In genomic region chr1:12438349-12438924, GRCh38 we compare ENCODE assay signal across 9 cellular contexts.
DNase-seq lines count a peak whose midpoint lies in the region; ATAC-seq, FAIRE-seq and TF ChIP-seq lines count a peak whose summit lies in the region.
"Had no signal": no experiment of that assay in that cellular context is flagged by ENCODE, and none has a peak within 500 bp of the region (broad histone marks: within the 10 kb centered on the region; RNA-seq: fewer than 3 reads in every experiment).

No MANE protein-coding gene starts in this region.

- no peaks in the 10 kb centered on the region for H3K27me3 ChIP-seq in naive thymus-derived CD4-positive, alpha-beta T cell (ENCODE audit: control insufficient read depth in 2 of 2, insufficient read depth in 2 of 2, low read length in 2 of 2)

- no peak for TF ChIP-seq CTCF in WTC11 (IDR thresholded peaks at IDR 0.05)

- CTCF ChIA-PET in naive thymus-derived CD4-positive, alpha-beta T cell (lab: Charles Lee): interaction anchor here (0.9 kb wide), 1 partner anchor 182 kb away, joined by 3 read pairs; no protein-coding TSS in a partner anchor
- CTCF ChIA-PET in WTC11 (lab: Charles Lee): no interaction called here

- peak; percentile 40 for ATAC-seq in HG03342 (IDR thresholded peaks at IDR 0.05; ENCODE audit: unreplicated experiment)
- ATAC-seq in naive thymus-derived CD4-positive, alpha-beta T cell: peak; percentile 77
- no peak for ATAC-seq in WTC11
- ATAC-seq in HG03439 (IDR thresholded peaks at IDR 0.05; ENCODE audit: unreplicated experiment): no peak

- H3K9me3 Mint-ChIP-seq in naive thymus-derived CD4-positive, alpha-beta T cell: peaks cover 0 to 6% (median 0%) of the 10 kb centered on the region in 11 donors
- H3K9me3 Mint-ChIP-seq in WTC11: peaks cover 15% of the 10 kb centered on the region

- peak overlapping the region; percentile 66 to 85 (median 76) for H3K4me3 Mint-ChIP-seq in naive thymus-derived CD4-positive, alpha-beta T cell
- H3K4me3 Mint-ChIP-seq in WTC11: no peak overlapping the region

- peak overlapping the region; percentile 1 for H3K27ac ChIP-seq in naive thymus-derived CD4-positive, alpha-beta T cell (ENCODE audit: low read depth, low read length)

- intact Hi-C loops in naive thymus-derived CD4-positive, alpha-beta T cell (cut with micrococcal nuclease): loop anchor here (1.0 to 10.0 kb wide), 3 partner anchors 11 to 284 kb away; no protein-coding TSS in a partner anchor
- intact Hi-C loops in posterior cingulate gyrus (cut with DNase I): no loop called here

- no peaks in the 10 kb centered on the region for H3K36me3 ChIP-seq in naive thymus-derived CD4-positive, alpha-beta T cell (ENCODE audit: control insufficient read depth in 2 of 3, insufficient read depth in 3 of 3, low read length in 3 of 3)

- POLR2A ChIA-PET in naive thymus-derived CD4-positive, alpha-beta T cell (lab: Charles Lee): interaction anchor here (0.6 to 4.9 kb wide), 10 partner anchors 9 to 180 kb away, joined by 3 to 45 read pairs (median 6); no protein-coding TSS in a partner anchor
- POLR2A ChIA-PET in WTC11 (lab: Charles Lee): no interaction called here

- peaks cover 0 to 4% (median 0%) of the 10 kb centered on the region in 5 donors for H3K27me3 Mint-ChIP-seq in naive thymus-derived CD4-positive, alpha-beta T cell
- H3K27me3 Mint-ChIP-seq in WTC11 (ENCODE audit: low read depth): no peaks in the 10 kb centered on the region

- no peaks in the 10 kb centered on the region for H3K9me3 ChIP-seq in naive thymus-derived CD4-positive, alpha-beta T cell (ENCODE audit: control insufficient read depth in 2 of 3, low read length in 3 of 3)

- peaks cover 14 to 44% (median 28%) of the 10 kb centered on the region in 5 donors for H3K36me3 Mint-ChIP-seq in naive thymus-derived CD4-positive, alpha-beta T cell
- H3K36me3 Mint-ChIP-seq in WTC11: peaks cover 12% of the 10 kb centered on the region

- peak overlapping the region; percentile 71 to 96 (median 86) for H3K27ac Mint-ChIP-seq in naive thymus-derived CD4-positive, alpha-beta T cell
- no peak overlapping the region for H3K27ac Mint-ChIP-seq in WTC11

- no peak for FAIRE-seq in GM12891 (lab: Jason Lieb, UNC)

- H3K4me3 ChIP-seq in naive thymus-derived CD4-positive, alpha-beta T cell (ENCODE audit: low read length): peak overlapping the region; percentile 17

- H3K4me1 Mint-ChIP-seq in naive thymus-derived CD4-positive, alpha-beta T cell: peaks cover 62 to 91% (median 85%) of the 10 kb centered on the region in 7 donors
- peaks cover 22% of the 10 kb centered on the region for H3K4me1 Mint-ChIP-seq in WTC11

- H3K4me1 ChIP-seq in naive thymus-derived CD4-positive, alpha-beta T cell (ENCODE audit: control insufficient read depth in 2 of 2, insufficient read depth in 2 of 2, low read length in 2 of 2): peaks cover 65 to 67% of the 10 kb centered on the region in 2 donors

- TF ChIP-seq POLR2A in GM12891 (IDR thresholded peaks at IDR 0.05; ENCODE audit: low read depth, low read length): no peak

- DNase-seq in GM12891 (ENCODE audit: insufficient read length, low spot score) (peak; percentile 9), A172 (ENCODE audit: low spot score) (no peak), posterior cingulate gyrus (no peak), WTC11 (ENCODE audit: low spot score) (no peak)
- peak; percentile 42 for DNase-seq in activated T-cell treated with anti-CD3 and anti-CD28 coated beads, Interleukin-2, amount 50 U/mL, for 1 hour
- DNase-seq in naive thymus-derived CD4-positive, alpha-beta T cell: peak in 7 of 9 donors; percentile 41 to 74 (median 65)
- DNase-seq: Karpas-422 had no signal

TF ChIP-seq in GM12891, 5 proteins besides CTCF, POLR2A, EP300 and RAD21:
- TF ChIP-seq POU2F2 (IDR thresholded peaks at IDR 0.05; ENCODE audit: low read depth, low read length) (no peak), PAX5 (IDR thresholded peaks at IDR 0.05; ENCODE audit: insufficient read depth, low read length, severe bottlenecking) (no peak), SPI1 (IDR thresholded peaks at IDR 0.05; ENCODE audit: low read depth, low read length) (peak; percentile 30; the same call in 1 of the 2 replicates), TAF1 (IDR thresholded peaks at IDR 0.05; ENCODE audit: low read depth, low read length) (no peak)

TF ChIP-seq in WTC11, 78 proteins besides CTCF, POLR2A, EP300 and RAD21:
- TF ChIP-seq, protein P1, sequence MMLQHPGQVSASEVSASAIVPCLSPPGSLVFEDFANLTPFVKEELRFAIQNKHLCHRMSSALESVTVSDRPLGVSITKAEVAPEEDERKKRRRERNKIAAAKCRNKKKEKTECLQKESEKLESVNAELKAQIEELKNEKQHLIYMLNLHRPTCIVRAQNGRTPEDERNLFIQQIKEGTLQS (CRISPR knock-in tag; conservative IDR thresholded peaks at IDR 0.05): no peak
- no peak for TF ChIP-seq FOXK1 (CRISPR knock-in tag; IDR thresholded peaks at IDR 0.05)
- no peak for TF ChIP-seq NFYB (CRISPR knock-in tag; conservative IDR thresholded peaks at IDR 0.05; ENCODE audit: low read depth)
- TF ChIP-seq ATF6 (CRISPR knock-in tag; IDR thresholded peaks at IDR 0.05): no peak
- no peak for TF ChIP-seq IRF1 (CRISPR knock-in tag; IDR thresholded peaks at IDR 0.05)
- TF ChIP-seq ZNF263 (CRISPR knock-in tag; IDR thresholded peaks at IDR 0.05; ENCODE audit: low read depth): no peak
- TF ChIP-seq ATF1 (CRISPR knock-in tag; IDR thresholded peaks at IDR 0.05): no peak
- no peak for TF ChIP-seq ZNF232 (CRISPR knock-in tag; IDR thresholded peaks at IDR 0.05)
- no peak for TF ChIP-seq FOXP1 (CRISPR knock-in tag; IDR thresholded peaks at IDR 0.05; ENCODE audit: borderline replicate concordance)
- TF ChIP-seq ELF4 (CRISPR knock-in tag; IDR thresholded peaks at IDR 0.05; ENCODE audit: low read depth): no peak
- TF ChIP-seq NR3C1 (CRISPR knock-in tag; conservative IDR thresholded peaks at IDR 0.05; ENCODE audit: low read depth): no peak
- TF ChIP-seq, protein P2, sequence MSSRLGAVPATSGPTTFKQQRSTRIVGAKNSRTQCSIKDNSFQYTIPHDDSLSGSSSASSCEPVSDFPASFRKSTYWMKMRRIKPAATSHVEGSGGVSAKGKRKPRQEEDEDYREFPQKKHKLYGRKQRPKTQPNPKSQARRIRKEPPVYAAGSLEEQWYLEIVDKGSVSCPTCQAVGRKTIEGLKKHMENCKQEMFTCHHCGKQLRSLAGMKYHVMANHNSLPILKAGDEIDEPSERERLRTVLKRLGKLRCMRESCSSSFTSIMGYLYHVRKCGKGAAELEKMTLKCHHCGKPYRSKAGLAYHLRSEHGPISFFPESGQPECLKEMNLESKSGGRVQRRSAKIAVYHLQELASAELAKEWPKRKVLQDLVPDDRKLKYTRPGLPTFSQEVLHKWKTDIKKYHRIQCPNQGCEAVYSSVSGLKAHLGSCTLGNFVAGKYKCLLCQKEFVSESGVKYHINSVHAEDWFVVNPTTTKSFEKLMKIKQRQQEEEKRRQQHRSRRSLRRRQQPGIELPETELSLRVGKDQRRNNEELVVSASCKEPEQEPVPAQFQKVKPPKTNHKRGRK (CRISPR knock-in tag; IDR thresholded peaks at IDR 0.05; ENCODE audit: borderline replicate concordance): no peak
- TF ChIP-seq SP1 (CRISPR knock-in tag; conservative IDR thresholded peaks at IDR 0.05): no peak
- no peak for TF ChIP-seq MXD4 (CRISPR knock-in tag; IDR thresholded peaks at IDR 0.05; ENCODE audit: borderline replicate concordance)
- TF ChIP-seq, protein P3, sequence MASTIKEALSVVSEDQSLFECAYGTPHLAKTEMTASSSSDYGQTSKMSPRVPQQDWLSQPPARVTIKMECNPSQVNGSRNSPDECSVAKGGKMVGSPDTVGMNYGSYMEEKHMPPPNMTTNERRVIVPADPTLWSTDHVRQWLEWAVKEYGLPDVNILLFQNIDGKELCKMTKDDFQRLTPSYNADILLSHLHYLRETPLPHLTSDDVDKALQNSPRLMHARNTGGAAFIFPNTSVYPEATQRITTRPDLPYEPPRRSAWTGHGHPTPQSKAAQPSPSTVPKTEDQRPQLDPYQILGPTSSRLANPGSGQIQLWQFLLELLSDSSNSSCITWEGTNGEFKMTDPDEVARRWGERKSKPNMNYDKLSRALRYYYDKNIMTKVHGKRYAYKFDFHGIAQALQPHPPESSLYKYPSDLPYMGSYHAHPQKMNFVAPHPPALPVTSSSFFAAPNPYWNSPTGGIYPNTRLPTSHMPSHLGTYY (CRISPR knock-in tag; IDR thresholded peaks at IDR 0.05): no peak
- TF ChIP-seq ZNF671 (CRISPR knock-in tag; IDR thresholded peaks at IDR 0.05): no peak
- TF ChIP-seq ESRRA (CRISPR knock-in tag; IDR thresholded peaks at IDR 0.05; ENCODE audit: borderline replicate concordance): no peak
- TF ChIP-seq ZBTB21 (CRISPR knock-in tag; IDR thresholded peaks at IDR 0.05; ENCODE audit: borderline replicate concordance): no peak
- no peak for TF ChIP-seq ZNF138 (CRISPR knock-in tag; conservative IDR thresholded peaks at IDR 0.05)
- no peak for TF ChIP-seq GTF2I (CRISPR knock-in tag; conservative IDR thresholded peaks at IDR 0.05)
TF ChIP-seq in WTC11: peak in this region for 0.

Comparison
In these comparisons a context has a peak if more than half of its experiments do, and no peak if none do; other contexts are left out.
1. DNase-seq: peak in GM12891 (single experiment), activated T-cell treated with anti-CD3 and anti-CD28 coated beads, Interleukin-2, amount 50 U/mL, for 1 hour (single experiment) and naive thymus-derived CD4-positive, alpha-beta T cell (7 of 9); none in A172 (single experiment), posterior cingulate gyrus (0 of 10) and WTC11 (single experiment).
2. ATAC-seq: peak in HG03342 (single experiment) and naive thymus-derived CD4-positive, alpha-beta T cell (single experiment); none in WTC11 (single experiment) and HG03439 (single experiment).